16 cellular contexts compared by ENCODE assay signal in genomic region chr10:91023708-91024438, GRCh38.
DNase-seq lines count a peak whose midpoint lies in the region; ATAC-seq and TF ChIP-seq lines count a peak whose summit lies in the region.
"Had no signal": no experiment of that assay in that cellular context is flagged by ENCODE, and none has a peak within 500 bp of the region (broad histone marks: within the 10 kb centered on the region; RNA-seq: fewer than 3 reads in every experiment).

No MANE protein-coding gene starts in this region.

- ATAC-seq in SK-N-SH treated with all-trans-retinoic acid at 6 μM for 48 hours (peak; percentile 46; the same call in 2 of the 3 replicates), right cardiac atrium (peak; percentile 65 to 72), aorta (ENCODE audit: low FRiP score) (peak; percentile 81), GM18907 (IDR thresholded peaks at IDR 0.05; ENCODE audit: unreplicated experiment) (no peak)

- POLR2A ChIA-PET in SK-N-SH (lab: Yijun Ruan, JAX): no interaction called here

- H3K4me1 ChIP-seq in SK-N-SH (ENCODE audit: control insufficient read depth in 1 of 2, insufficient read depth in 2 of 2, low read depth in 1 of 2, low read length in 1 of 2): peaks cover 0 to 6% of the 10 kb centered on the region in 2 experiments; a peak in 2 of 4 replicates
- H3K4me1 ChIP-seq in right cardiac atrium (ENCODE audit: control insufficient read depth, insufficient read depth, low read length): peaks cover 4% of the 10 kb centered on the region
- peaks cover 4 to 10% of the 10 kb centered on the region in 2 donors for H3K4me1 ChIP-seq in aorta (ENCODE audit: control insufficient read depth in 1 of 2, insufficient read depth in 2 of 2, low read length in 2 of 2)

- H4K20me1 ChIP-seq in SK-N-SH (ENCODE audit: insufficient read depth): no peaks in the 10 kb centered on the region

- 81% methylated on average over 7 of the region's 7 CpGs for WGBS in SK-N-SH (ENCODE audit: low lambda C conversion rate)
- WGBS in right cardiac atrium: 36% methylated on average over 7 of the region's 7 CpGs
- 53 to 54% methylated on average over 7 of the region's 7 CpGs for WGBS in aorta, 2 donors

- no peak for TF ChIP-seq RAD21 in SK-N-SH (IDR thresholded peaks at IDR 0.05; ENCODE audit: low read length)

- H3K79me2 ChIP-seq in SK-N-SH (ENCODE audit: insufficient read depth): no peaks in the 10 kb centered on the region

- H3K4me3 ChIP-seq in SK-N-SH (ENCODE audit: low read depth in 2 of 2, low read length in 1 of 2) (no peak overlapping the region), right cardiac atrium (ENCODE audit: low read length) (no peak overlapping the region), aorta (ENCODE audit: low read length in 2 of 2) (no peak overlapping the region)
- H3K4me3 ChIP-seq: skin epidermis had no signal

- H3K27ac ChIP-seq in SK-N-SH (ENCODE audit: low read depth in 2 of 2, low read length in 1 of 2) (peak overlapping the region in 1 of 2 experiments; percentile 11; a peak in 1 of 4 replicates), right cardiac atrium (ENCODE audit: low read length) (peak overlapping the region; percentile 86), aorta (ENCODE audit: low read depth in 1 of 2, low read length in 2 of 2) (peak overlapping the region in 1 of 2 donors; percentile 80)
- H3K27ac ChIP-seq: 22Rv1 had no signal

- H3K27me3 ChIP-seq in SK-N-SH (ENCODE audit: insufficient read depth): no peaks in the 10 kb centered on the region
- no peaks in the 10 kb centered on the region for H3K27me3 ChIP-seq in right cardiac atrium (ENCODE audit: control insufficient read depth, insufficient read depth)
- H3K27me3 ChIP-seq in aorta (ENCODE audit: control insufficient read depth in 1 of 2, insufficient read depth in 2 of 2, low read length in 1 of 2): no peaks in the 10 kb centered on the region

- no peak for TF ChIP-seq CTCF in SK-N-SH (IDR thresholded peaks at IDR 0.05)

- intact Hi-C loops in right cardiac atrium (cut with DNase I): no loop called here
- intact Hi-C loops in aorta (cut with DNase I): no loop called here

- DNase-seq in SK-N-SH (no peak), right cardiac atrium (peak in 1 of 3 donors; percentile 51), pons (ENCODE audit: low spot score) (peak; percentile 58), aorta (no peak), Ammon's horn (ENCODE audit: low spot score) (no peak), NCI-H82 (lab: John Stamatoyannopoulos, UW) (no peak)
- DNase-seq: activated gamma-delta T cell, GF-D8, MM.1S, NCI-H2029, NCI-H510A treated with DMSO at 0.1 percent for 48 hours, SHP77 treated with DMSO at 0.1 percent for 48 hours had no signal

- no peaks in the 10 kb centered on the region for H3F3A ChIP-seq in SK-N-SH (replicated peaks; ENCODE audit: insufficient read depth)

- no peaks in the 10 kb centered on the region for H3K36me3 ChIP-seq in SK-N-SH (replicated peaks in 1 of 2; ENCODE audit: control insufficient read depth in 1 of 2, insufficient read depth in 2 of 2, low read length in 1 of 2)
- no peaks in the 10 kb centered on the region for H3K36me3 ChIP-seq in aorta (ENCODE audit: control insufficient read depth in 1 of 2, insufficient read depth in 2 of 2, low read length in 1 of 2)

- H3K9me2 ChIP-seq in SK-N-SH: no peaks in the 10 kb centered on the region

- TF ChIP-seq EP300 in SK-N-SH (IDR thresholded peaks at IDR 0.05; ENCODE audit: borderline replicate concordance in 1 of 2, low read depth in 1 of 2, low read length in 1 of 2): no peak

- H3K9me3 ChIP-seq in SK-N-SH (no peaks in the 10 kb centered on the region), right cardiac atrium (ENCODE audit: control insufficient read depth, low read length) (no peaks in the 10 kb centered on the region), aorta (ENCODE audit: control insufficient read depth, low read length) (no peaks in the 10 kb centered on the region)

- no peak overlapping the region for H2AFZ ChIP-seq in SK-N-SH (ENCODE audit: low read depth)

- CTCF ChIA-PET in SK-N-SH (lab: Yijun Ruan, JAX): interaction anchor here (1.0 to 3.1 kb wide), 3 partner anchors 17 to 25 kb away, joined by 3 to 12 read pairs (median 5); no protein-coding TSS in a partner anchor

- no peak overlapping the region for H3K4me2 ChIP-seq in SK-N-SH

- no peak overlapping the region for H3K9ac ChIP-seq in SK-N-SH

TF ChIP-seq in SK-N-SH treated with all-trans-retinoic acid at 6 μM for 48 hours, 23 proteins besides CTCF, POLR2A, EP300 and RAD21 (continues in another document):
- no peak for TF ChIP-seq CREB5 (CRISPR knock-in tag; IDR thresholded peaks at IDR 0.05; ENCODE audit: low read depth)
- TF ChIP-seq ZFP3 (CRISPR knock-in tag; IDR thresholded peaks at IDR 0.05): no peak
- TF ChIP-seq ZFP30 (CRISPR knock-in tag; IDR thresholded peaks at IDR 0.05): no peak
- no peak for TF ChIP-seq ARNTL (CRISPR knock-in tag; IDR thresholded peaks at IDR 0.05; ENCODE audit: borderline replicate concordance, low read depth)
- no peak for TF ChIP-seq POU6F1 (CRISPR knock-in tag; IDR thresholded peaks at IDR 0.05; ENCODE audit: borderline replicate concordance, low read depth)
- TF ChIP-seq ZNF8 (CRISPR knock-in tag; IDR thresholded peaks at IDR 0.05): no peak
- no peak for TF ChIP-seq PPARA (CRISPR knock-in tag; IDR thresholded peaks at IDR 0.05; ENCODE audit: borderline replicate concordance)
- no peak for TF ChIP-seq OSR1 (CRISPR knock-in tag; IDR thresholded peaks at IDR 0.05)
- no peak for TF ChIP-seq GLIS3 (CRISPR knock-in tag; IDR thresholded peaks at IDR 0.05)
- TF ChIP-seq SNAI2 (CRISPR knock-in tag; IDR thresholded peaks at IDR 0.05): no peak
- no peak for TF ChIP-seq TCF4 (CRISPR knock-in tag; IDR thresholded peaks at IDR 0.05; ENCODE audit: borderline replicate concordance)

TF ChIP-seq in SK-N-SH, 30 proteins besides CTCF, POLR2A, EP300 and RAD21:
- TF ChIP-seq MAX (IDR thresholded peaks at IDR 0.05; ENCODE audit: low read depth) (no peak), IRF3 (IDR thresholded peaks at IDR 0.05; ENCODE audit: low read depth, low read length) (no peak), FOSL2 (IDR thresholded peaks at IDR 0.05; ENCODE audit: borderline replicate concordance, low read depth) (no peak), FOXJ3 (CRISPR knock-in tag; IDR thresholded peaks at IDR 0.05) (no peak)
